2 cellular contexts compared by ENCODE assay signal in the genomic region with DNA sequence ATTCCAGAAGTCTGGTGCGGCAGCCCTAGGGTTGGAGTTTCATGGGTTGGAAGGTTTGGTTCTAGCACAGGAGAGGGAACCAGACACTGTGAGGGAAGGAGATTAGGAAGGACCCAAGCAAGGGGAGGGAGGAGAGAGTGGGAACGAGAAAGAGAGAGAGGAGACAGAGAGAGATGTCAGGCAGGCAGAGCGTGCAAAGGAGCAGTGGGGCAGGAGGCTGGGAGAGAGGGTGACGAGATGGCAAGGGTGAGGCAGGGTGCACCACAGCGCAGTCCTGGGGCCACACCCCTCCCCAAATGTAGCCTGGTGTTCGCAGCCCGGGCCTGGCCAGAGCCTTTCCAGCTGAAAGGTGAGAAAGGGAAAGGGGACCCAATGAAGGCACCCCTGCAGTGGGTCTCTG.
TF ChIP-seq lines count a peak whose summit lies in the region.

No MANE protein-coding gene starts in this region.

TF ChIP-seq in H1, 55 proteins besides CTCF, POLR2A, EP300 and RAD21:
- TF ChIP-seq, protein P1, sequence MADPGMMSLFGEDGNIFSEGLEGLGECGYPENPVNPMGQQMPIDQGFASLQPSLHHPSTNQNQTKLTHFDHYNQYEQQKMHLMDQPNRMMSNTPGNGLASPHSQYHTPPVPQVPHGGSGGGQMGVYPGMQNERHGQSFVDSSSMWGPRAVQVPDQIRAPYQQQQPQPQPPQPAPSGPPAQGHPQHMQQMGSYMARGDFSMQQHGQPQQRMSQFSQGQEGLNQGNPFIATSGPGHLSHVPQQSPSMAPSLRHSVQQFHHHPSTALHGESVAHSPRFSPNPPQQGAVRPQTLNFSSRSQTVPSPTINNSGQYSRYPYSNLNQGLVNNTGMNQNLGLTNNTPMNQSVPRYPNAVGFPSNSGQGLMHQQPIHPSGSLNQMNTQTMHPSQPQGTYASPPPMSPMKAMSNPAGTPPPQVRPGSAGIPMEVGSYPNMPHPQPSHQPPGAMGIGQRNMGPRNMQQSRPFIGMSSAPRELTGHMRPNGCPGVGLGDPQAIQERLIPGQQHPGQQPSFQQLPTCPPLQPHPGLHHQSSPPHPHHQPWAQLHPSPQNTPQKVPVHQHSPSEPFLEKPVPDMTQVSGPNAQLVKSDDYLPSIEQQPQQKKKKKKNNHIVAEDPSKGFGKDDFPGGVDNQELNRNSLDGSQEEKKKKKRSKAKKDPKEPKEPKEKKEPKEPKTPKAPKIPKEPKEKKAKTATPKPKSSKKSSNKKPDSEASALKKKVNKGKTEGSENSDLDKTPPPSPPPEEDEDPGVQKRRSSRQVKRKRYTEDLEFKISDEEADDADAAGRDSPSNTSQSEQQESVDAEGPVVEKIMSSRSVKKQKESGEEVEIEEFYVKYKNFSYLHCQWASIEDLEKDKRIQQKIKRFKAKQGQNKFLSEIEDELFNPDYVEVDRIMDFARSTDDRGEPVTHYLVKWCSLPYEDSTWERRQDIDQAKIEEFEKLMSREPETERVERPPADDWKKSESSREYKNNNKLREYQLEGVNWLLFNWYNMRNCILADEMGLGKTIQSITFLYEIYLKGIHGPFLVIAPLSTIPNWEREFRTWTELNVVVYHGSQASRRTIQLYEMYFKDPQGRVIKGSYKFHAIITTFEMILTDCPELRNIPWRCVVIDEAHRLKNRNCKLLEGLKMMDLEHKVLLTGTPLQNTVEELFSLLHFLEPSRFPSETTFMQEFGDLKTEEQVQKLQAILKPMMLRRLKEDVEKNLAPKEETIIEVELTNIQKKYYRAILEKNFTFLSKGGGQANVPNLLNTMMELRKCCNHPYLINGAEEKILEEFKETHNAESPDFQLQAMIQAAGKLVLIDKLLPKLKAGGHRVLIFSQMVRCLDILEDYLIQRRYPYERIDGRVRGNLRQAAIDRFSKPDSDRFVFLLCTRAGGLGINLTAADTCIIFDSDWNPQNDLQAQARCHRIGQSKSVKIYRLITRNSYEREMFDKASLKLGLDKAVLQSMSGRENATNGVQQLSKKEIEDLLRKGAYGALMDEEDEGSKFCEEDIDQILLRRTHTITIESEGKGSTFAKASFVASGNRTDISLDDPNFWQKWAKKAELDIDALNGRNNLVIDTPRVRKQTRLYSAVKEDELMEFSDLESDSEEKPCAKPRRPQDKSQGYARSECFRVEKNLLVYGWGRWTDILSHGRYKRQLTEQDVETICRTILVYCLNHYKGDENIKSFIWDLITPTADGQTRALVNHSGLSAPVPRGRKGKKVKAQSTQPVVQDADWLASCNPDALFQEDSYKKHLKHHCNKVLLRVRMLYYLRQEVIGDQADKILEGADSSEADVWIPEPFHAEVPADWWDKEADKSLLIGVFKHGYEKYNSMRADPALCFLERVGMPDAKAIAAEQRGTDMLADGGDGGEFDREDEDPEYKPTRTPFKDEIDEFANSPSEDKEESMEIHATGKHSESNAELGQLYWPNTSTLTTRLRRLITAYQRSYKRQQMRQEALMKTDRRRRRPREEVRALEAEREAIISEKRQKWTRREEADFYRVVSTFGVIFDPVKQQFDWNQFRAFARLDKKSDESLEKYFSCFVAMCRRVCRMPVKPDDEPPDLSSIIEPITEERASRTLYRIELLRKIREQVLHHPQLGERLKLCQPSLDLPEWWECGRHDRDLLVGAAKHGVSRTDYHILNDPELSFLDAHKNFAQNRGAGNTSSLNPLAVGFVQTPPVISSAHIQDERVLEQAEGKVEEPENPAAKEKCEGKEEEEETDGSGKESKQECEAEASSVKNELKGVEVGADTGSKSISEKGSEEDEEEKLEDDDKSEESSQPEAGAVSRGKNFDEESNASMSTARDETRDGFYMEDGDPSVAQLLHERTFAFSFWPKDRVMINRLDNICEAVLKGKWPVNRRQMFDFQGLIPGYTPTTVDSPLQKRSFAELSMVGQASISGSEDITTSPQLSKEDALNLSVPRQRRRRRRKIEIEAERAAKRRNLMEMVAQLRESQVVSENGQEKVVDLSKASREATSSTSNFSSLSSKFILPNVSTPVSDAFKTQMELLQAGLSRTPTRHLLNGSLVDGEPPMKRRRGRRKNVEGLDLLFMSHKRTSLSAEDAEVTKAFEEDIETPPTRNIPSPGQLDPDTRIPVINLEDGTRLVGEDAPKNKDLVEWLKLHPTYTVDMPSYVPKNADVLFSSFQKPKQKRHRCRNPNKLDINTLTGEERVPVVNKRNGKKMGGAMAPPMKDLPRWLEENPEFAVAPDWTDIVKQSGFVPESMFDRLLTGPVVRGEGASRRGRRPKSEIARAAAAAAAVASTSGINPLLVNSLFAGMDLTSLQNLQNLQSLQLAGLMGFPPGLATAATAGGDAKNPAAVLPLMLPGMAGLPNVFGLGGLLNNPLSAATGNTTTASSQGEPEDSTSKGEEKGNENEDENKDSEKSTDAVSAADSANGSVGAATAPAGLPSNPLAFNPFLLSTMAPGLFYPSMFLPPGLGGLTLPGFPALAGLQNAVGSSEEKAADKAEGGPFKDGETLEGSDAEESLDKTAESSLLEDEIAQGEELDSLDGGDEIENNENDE (IDR thresholded peaks at IDR 0.05; ENCODE audit: insufficient replicate concordance, low read length): no peak
- TF ChIP-seq CHD1 (IDR thresholded peaks at IDR 0.05; ENCODE audit: low read depth, low read length) (no peak), ZNF274 (IDR thresholded peaks at IDR 0.05; ENCODE audit: borderline replicate concordance, extremely low read depth, low read length) (no peak), PHF8 (conservative IDR thresholded peaks at IDR 0.05; ENCODE audit: low read depth, low read length) (no peak), CEBPB (IDR thresholded peaks at IDR 0.05; ENCODE audit: low read depth, low read length) (no peak), KDM1A (IDR thresholded peaks at IDR 0.05; ENCODE audit: borderline replicate concordance, low read length) (no peak), SUZ12 (IDR thresholded peaks at IDR 0.05; ENCODE audit: low read length) (no peak), ASH2L (IDR thresholded peaks at IDR 0.05; ENCODE audit: low read length) (no peak), GTF2F1 (IDR thresholded peaks at IDR 0.05; ENCODE audit: borderline replicate concordance, low read depth, low read length) (no peak)
- TF ChIP-seq, protein P2, sequence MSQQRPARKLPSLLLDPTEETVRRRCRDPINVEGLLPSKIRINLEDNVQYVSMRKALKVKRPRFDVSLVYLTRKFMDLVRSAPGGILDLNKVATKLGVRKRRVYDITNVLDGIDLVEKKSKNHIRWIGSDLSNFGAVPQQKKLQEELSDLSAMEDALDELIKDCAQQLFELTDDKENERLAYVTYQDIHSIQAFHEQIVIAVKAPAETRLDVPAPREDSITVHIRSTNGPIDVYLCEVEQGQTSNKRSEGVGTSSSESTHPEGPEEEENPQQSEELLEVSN (IDR thresholded peaks at IDR 0.05): no peak
- TF ChIP-seq, protein P3, sequence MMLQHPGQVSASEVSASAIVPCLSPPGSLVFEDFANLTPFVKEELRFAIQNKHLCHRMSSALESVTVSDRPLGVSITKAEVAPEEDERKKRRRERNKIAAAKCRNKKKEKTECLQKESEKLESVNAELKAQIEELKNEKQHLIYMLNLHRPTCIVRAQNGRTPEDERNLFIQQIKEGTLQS (IDR thresholded peaks at IDR 0.05; ENCODE audit: insufficient read depth, low read depth, low read length): no peak

TF ChIP-seq in SK-N-SH treated with all-trans-retinoic acid at 6 μM for 48 hours, 23 proteins besides CTCF, POLR2A, EP300 and RAD21:
- TF ChIP-seq GLIS3 (CRISPR knock-in tag; IDR thresholded peaks at IDR 0.05) (no peak), CSDC2 (CRISPR knock-in tag; IDR thresholded peaks at IDR 0.05) (no peak), ZC3H10 (CRISPR knock-in tag; IDR thresholded peaks at IDR 0.05) (no peak), ARNTL (CRISPR knock-in tag; IDR thresholded peaks at IDR 0.05; ENCODE audit: borderline replicate concordance, low read depth) (no peak)
- TF ChIP-seq, protein P4, sequence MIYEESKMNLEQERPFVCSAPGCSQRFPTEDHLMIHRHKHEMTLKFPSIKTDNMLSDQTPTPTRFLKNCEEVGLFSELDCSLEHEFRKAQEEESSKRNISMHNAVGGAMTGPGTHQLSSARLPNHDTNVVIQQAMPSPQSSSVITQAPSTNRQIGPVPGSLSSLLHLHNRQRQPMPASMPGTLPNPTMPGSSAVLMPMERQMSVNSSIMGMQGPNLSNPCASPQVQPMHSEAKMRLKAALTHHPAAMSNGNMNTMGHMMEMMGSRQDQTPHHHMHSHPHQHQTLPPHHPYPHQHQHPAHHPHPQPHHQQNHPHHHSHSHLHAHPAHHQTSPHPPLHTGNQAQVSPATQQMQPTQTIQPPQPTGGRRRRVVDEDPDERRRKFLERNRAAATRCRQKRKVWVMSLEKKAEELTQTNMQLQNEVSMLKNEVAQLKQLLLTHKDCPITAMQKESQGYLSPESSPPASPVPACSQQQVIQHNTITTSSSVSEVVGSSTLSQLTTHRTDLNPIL (CRISPR knock-in tag; IDR thresholded peaks at IDR 0.05; ENCODE audit: low read depth): no peak
